In the genomic region with DNA sequence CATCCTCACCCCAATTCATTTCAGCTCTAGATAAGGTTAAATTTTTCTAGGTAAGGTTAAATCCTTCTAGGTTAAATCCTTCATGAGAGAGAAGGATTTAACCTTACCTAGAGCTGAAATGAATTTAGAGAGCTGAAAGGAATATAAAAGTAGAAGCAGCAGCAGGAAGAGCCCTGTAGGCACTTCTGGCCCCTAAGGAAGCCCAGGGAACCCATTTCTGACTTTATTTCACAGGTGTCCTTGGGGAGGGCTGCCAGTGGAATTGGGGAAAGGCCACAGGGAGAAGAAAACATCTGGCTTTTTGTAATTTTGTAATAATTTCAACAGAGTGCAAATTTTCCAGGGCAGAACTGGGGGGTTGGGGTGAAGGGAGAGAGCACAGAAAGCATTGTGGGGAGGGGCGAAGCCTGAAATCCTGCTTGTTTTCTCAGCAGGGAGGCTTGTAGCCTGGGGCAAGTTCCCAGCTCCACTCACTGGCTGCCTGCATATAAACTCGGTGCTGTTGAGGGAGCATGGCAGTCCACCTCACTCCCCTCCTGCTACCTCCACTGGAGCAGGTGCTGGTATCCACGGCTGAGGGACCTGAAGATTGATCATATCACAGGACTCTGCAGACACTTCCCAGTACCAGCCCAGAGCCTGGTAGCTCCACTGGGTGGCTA, we compare ENCODE assay signal across 1 cellular context.
TF ChIP-seq lines count a peak whose summit lies in the region.

No MANE protein-coding gene starts in this region.

TF ChIP-seq in WTC11, 78 proteins besides CTCF, POLR2A, EP300 and RAD21 (continued from another document):
- TF ChIP-seq, protein P1, sequence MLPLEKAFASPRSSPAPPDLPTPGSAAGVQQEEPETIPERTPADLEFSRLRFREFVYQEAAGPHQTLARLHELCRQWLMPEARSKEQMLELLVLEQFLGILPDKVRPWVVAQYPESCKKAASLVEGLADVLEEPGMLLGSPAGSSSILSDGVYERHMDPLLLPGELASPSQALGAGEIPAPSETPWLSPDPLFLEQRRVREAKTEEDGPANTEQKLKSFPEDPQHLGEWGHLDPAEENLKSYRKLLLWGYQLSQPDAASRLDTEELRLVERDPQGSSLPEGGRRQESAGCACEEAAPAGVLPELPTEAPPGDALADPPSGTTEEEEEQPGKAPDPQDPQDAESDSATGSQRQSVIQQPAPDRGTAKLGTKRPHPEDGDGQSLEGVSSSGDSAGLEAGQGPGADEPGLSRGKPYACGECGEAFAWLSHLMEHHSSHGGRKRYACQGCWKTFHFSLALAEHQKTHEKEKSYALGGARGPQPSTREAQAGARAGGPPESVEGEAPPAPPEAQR (CRISPR knock-in tag; IDR thresholded peaks at IDR 0.05), result no peak
- no peak for TF ChIP-seq GTF2I (CRISPR knock-in tag; conservative IDR thresholded peaks at IDR 0.05)
- TF ChIP-seq, protein P2, sequence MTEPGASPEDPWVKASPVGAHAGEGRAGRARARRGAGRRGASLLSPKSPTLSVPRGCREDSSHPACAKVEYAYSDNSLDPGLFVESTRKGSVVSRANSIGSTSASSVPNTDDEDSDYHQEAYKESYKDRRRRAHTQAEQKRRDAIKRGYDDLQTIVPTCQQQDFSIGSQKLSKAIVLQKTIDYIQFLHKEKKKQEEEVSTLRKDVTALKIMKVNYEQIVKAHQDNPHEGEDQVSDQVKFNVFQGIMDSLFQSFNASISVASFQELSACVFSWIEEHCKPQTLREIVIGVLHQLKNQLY (CRISPR knock-in tag; IDR thresholded peaks at IDR 0.05), result no peak
- TF ChIP-seq, protein P3, sequence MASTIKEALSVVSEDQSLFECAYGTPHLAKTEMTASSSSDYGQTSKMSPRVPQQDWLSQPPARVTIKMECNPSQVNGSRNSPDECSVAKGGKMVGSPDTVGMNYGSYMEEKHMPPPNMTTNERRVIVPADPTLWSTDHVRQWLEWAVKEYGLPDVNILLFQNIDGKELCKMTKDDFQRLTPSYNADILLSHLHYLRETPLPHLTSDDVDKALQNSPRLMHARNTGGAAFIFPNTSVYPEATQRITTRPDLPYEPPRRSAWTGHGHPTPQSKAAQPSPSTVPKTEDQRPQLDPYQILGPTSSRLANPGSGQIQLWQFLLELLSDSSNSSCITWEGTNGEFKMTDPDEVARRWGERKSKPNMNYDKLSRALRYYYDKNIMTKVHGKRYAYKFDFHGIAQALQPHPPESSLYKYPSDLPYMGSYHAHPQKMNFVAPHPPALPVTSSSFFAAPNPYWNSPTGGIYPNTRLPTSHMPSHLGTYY (CRISPR knock-in tag; IDR thresholded peaks at IDR 0.05), result no peak
- TF ChIP-seq ZNF317 (CRISPR knock-in tag; IDR thresholded peaks at IDR 0.05; ENCODE audit: borderline replicate concordance, low read depth), result no peak
- TF ChIP-seq, protein P4, sequence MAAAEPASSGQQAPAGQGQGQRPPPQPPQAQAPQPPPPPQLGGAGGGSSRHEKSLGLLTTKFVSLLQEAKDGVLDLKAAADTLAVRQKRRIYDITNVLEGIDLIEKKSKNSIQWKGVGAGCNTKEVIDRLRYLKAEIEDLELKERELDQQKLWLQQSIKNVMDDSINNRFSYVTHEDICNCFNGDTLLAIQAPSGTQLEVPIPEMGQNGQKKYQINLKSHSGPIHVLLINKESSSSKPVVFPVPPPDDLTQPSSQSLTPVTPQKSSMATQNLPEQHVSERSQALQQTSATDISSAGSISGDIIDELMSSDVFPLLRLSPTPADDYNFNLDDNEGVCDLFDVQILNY (CRISPR knock-in tag; IDR thresholded peaks at IDR 0.05), result no peak
- TF ChIP-seq ZNF671 (CRISPR knock-in tag; IDR thresholded peaks at IDR 0.05), result no peak
- no peak for TF ChIP-seq MYBL2 (CRISPR knock-in tag; IDR thresholded peaks at IDR 0.05)
